Comparison of ENCODE assay signal across 2 cellular contexts in the genomic region with DNA sequence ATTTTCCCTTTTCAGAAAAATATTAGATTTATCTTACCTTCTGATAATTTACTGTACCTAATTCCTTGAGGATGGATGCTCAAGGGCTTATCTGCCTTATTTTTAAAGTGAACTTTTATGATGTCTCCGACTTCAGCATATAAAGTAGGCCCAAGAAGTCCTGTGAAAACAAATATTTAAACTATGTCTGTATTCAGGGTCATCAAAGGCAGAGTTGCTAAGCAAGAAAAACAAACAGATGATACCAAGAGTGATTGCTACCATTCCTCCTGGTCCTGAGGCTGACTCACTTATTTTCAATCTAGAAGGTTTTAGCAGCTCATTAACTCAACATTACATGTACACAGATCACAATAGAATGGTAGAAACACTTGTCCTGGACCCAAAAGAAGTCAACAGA.
A peak's percentile ranks its signal among the peaks of the same experiment; 100 is the strongest.
TF ChIP-seq lines count a peak whose summit lies in the region.

No MANE protein-coding gene starts in this region.

TF ChIP-seq in GM23338, 12 proteins besides CTCF, POLR2A, EP300 and RAD21 (continued from another document):
- TF ChIP-seq, protein P1, sequence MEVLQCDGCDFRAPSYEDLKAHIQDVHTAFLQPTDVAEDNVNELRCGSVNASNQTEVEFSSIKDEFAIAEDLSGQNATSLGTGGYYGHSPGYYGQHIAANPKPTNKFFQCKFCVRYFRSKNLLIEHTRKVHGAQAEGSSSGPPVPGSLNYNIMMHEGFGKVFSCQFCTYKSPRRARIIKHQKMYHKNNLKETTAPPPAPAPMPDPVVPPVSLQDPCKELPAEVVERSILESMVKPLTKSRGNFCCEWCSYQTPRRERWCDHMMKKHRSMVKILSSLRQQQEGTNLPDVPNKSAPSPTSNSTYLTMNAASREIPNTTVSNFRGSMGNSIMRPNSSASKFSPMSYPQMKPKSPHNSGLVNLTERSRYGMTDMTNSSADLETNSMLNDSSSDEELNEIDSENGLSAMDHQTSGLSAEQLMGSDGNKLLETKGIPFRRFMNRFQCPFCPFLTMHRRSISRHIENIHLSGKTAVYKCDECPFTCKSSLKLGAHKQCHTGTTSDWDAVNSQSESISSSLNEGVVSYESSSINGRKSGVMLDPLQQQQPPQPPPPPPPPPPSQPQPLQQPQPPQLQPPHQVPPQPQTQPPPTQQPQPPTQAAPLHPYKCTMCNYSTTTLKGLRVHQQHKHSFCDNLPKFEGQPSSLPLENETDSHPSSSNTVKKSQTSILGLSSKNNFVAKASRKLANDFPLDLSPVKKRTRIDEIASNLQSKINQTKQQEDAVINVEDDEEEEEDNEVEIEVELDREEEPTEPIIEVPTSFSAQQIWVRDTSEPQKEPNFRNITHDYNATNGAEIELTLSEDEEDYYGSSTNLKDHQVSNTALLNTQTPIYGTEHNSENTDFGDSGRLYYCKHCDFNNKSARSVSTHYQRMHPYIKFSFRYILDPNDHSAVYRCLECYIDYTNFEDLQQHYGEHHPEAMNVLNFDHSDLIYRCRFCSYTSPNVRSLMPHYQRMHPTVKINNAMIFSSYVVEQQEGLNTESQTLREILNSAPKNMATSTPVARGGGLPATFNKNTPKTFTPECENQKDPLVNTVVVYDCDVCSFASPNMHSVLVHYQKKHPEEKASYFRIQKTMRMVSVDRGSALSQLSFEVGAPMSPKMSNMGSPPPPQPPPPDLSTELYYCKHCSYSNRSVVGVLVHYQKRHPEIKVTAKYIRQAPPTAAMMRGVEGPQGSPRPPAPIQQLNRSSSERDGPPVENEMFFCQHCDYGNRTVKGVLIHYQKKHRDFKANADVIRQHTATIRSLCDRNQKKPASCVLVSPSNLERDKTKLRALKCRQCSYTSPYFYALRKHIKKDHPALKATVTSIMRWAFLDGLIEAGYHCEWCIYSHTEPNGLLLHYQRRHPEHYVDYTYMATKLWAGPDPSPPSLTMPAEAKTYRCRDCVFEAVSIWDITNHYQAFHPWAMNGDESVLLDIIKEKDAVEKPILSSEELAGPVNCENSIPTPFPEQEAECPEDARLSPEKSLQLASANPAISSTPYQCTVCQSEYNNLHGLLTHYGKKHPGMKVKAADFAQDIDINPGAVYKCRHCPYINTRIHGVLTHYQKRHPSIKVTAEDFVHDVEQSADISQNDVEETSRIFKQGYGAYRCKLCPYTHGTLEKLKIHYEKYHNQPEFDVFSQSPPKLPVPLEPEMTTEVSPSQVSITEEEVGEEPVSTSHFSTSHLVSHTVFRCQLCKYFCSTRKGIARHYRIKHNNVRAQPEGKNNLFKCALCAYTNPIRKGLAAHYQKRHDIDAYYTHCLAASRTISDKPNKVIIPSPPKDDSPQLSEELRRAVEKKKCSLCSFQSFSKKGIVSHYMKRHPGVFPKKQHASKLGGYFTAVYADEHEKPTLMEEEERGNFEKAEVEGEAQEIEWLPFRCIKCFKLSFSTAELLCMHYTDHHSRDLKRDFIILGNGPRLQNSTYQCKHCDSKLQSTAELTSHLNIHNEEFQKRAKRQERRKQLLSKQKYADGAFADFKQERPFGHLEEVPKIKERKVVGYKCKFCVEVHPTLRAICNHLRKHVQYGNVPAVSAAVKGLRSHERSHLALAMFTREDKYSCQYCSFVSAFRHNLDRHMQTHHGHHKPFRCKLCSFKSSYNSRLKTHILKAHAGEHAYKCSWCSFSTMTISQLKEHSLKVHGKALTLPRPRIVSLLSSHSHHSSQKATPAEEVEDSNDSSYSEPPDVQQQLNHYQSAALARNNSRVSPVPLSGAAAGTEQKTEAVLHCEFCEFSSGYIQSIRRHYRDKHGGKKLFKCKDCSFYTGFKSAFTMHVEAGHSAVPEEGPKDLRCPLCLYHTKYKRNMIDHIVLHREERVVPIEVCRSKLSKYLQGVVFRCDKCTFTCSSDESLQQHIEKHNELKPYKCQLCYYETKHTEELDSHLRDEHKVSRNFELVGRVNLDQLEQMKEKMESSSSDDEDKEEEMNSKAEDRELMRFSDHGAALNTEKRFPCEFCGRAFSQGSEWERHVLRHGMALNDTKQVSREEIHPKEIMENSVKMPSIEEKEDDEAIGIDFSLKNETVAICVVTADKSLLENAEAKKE (CRISPR knock-in tag; IDR thresholded peaks at IDR 0.05) = no peak
- no peak for TF ChIP-seq CREB1 (CRISPR knock-in tag; IDR thresholded peaks at IDR 0.05; ENCODE audit: low read depth)

TF ChIP-seq in HepG2, 621 proteins besides CTCF, POLR2A, EP300 and RAD21 (continued from another document and continues in another):
- TF ChIP-seq, protein P2, sequence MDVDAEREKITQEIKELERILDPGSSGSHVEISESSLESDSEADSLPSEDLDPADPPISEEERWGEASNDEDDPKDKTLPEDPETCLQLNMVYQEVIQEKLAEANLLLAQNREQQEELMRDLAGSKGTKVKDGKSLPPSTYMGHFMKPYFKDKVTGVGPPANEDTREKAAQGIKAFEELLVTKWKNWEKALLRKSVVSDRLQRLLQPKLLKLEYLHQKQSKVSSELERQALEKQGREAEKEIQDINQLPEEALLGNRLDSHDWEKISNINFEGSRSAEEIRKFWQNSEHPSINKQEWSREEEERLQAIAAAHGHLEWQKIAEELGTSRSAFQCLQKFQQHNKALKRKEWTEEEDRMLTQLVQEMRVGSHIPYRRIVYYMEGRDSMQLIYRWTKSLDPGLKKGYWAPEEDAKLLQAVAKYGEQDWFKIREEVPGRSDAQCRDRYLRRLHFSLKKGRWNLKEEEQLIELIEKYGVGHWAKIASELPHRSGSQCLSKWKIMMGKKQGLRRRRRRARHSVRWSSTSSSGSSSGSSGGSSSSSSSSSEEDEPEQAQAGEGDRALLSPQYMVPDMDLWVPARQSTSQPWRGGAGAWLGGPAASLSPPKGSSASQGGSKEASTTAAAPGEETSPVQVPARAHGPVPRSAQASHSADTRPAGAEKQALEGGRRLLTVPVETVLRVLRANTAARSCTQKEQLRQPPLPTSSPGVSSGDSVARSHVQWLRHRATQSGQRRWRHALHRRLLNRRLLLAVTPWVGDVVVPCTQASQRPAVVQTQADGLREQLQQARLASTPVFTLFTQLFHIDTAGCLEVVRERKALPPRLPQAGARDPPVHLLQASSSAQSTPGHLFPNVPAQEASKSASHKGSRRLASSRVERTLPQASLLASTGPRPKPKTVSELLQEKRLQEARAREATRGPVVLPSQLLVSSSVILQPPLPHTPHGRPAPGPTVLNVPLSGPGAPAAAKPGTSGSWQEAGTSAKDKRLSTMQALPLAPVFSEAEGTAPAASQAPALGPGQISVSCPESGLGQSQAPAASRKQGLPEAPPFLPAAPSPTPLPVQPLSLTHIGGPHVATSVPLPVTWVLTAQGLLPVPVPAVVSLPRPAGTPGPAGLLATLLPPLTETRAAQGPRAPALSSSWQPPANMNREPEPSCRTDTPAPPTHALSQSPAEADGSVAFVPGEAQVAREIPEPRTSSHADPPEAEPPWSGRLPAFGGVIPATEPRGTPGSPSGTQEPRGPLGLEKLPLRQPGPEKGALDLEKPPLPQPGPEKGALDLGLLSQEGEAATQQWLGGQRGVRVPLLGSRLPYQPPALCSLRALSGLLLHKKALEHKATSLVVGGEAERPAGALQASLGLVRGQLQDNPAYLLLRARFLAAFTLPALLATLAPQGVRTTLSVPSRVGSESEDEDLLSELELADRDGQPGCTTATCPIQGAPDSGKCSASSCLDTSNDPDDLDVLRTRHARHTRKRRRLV (CRISPR knock-in tag; IDR thresholded peaks at IDR 0.05) = no peak
- TF ChIP-seq KDM6A (CRISPR knock-in tag; IDR thresholded peaks at IDR 0.05; ENCODE audit: low read depth) (0 out of 2 replicates have a peak, but pooled peaks have one; percentile 46), SOX5 (CRISPR knock-in tag; IDR thresholded peaks at IDR 0.05; ENCODE audit: borderline replicate concordance) (peak; percentile 85; the same call in 1 of the 2 replicates), ZBTB38 (CRISPR knock-in tag; IDR thresholded peaks at IDR 0.05) (no peak), NFIC (IDR thresholded peaks at IDR 0.05; ENCODE audit: low read length) (peak; percentile 57; the same call in 1 of the 2 replicates), SAP130 (CRISPR knock-in tag; IDR thresholded peaks at IDR 0.05; ENCODE audit: low read depth) (peak; percentile 76), HMG20A (CRISPR knock-in tag; IDR thresholded peaks at IDR 0.05; ENCODE audit: borderline replicate concordance) (peak; percentile 91; the same call in 1 of the 2 replicates), ASH2L (IDR thresholded peaks at IDR 0.05; ENCODE audit: insufficient read length, low read depth, low read length) (peak; percentile 81), BCL6 (CRISPR knock-in tag; IDR thresholded peaks at IDR 0.05) (peak; percentile 41; the same call in 1 of the 2 replicates), RNF2 (conservative IDR thresholded peaks at IDR 0.05; ENCODE audit: low read depth) (no peak), GATAD2A (CRISPR knock-in tag; IDR thresholded peaks at IDR 0.05) (peak; percentile 86), MIER3 (CRISPR knock-in tag; IDR thresholded peaks at IDR 0.05; ENCODE audit: borderline replicate concordance) (peak; percentile 68; the same call in 1 of the 2 replicates), ZNF879 (CRISPR knock-in tag; IDR thresholded peaks at IDR 0.05) (no peak), ZNF20 (CRISPR knock-in tag; IDR thresholded peaks at IDR 0.05) (no peak), HDAC2 (CRISPR knock-in tag; IDR thresholded peaks at IDR 0.05) (peak; percentile 54; the same call in 1 of the 2 replicates)
- TF ChIP-seq, protein P3, sequence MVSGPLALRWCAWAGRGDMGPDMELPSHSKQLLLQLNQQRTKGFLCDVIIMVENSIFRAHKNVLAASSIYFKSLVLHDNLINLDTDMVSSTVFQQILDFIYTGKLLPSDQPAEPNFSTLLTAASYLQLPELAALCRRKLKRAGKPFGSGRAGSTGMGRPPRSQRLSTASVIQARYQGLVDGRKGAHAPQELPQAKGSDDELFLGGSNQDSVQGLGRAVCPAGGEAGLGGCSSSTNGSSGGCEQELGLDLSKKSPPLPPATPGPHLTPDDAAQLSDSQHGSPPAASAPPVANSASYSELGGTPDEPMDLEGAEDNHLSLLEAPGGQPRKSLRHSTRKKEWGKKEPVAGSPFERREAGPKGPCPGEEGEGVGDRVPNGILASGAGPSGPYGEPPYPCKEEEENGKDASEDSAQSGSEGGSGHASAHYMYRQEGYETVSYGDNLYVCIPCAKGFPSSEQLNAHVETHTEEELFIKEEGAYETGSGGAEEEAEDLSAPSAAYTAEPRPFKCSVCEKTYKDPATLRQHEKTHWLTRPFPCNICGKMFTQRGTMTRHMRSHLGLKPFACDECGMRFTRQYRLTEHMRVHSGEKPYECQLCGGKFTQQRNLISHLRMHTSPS (CRISPR knock-in tag; IDR thresholded peaks at IDR 0.05; ENCODE audit: low read depth) = no peak
- TF ChIP-seq, protein P4, sequence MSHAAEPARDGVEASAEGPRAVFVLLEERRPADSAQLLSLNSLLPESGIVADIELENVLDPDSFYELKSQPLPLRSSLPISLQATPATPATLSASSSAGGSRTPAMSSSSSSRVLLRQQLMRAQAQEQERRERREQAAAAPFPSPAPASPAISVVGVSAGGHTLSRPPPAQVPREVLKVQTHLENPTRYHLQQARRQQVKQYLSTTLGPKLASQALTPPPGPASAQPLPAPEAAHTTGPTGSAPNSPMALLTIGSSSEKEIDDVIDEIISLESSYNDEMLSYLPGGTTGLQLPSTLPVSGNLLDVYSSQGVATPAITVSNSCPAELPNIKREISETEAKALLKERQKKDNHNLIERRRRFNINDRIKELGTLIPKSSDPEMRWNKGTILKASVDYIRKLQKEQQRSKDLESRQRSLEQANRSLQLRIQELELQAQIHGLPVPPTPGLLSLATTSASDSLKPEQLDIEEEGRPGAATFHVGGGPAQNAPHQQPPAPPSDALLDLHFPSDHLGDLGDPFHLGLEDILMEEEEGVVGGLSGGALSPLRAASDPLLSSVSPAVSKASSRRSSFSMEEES (CRISPR knock-in tag; IDR thresholded peaks at IDR 0.05) = peak; percentile 56; the same call in 1 of the 2 replicates
- TF ChIP-seq, protein P5, sequence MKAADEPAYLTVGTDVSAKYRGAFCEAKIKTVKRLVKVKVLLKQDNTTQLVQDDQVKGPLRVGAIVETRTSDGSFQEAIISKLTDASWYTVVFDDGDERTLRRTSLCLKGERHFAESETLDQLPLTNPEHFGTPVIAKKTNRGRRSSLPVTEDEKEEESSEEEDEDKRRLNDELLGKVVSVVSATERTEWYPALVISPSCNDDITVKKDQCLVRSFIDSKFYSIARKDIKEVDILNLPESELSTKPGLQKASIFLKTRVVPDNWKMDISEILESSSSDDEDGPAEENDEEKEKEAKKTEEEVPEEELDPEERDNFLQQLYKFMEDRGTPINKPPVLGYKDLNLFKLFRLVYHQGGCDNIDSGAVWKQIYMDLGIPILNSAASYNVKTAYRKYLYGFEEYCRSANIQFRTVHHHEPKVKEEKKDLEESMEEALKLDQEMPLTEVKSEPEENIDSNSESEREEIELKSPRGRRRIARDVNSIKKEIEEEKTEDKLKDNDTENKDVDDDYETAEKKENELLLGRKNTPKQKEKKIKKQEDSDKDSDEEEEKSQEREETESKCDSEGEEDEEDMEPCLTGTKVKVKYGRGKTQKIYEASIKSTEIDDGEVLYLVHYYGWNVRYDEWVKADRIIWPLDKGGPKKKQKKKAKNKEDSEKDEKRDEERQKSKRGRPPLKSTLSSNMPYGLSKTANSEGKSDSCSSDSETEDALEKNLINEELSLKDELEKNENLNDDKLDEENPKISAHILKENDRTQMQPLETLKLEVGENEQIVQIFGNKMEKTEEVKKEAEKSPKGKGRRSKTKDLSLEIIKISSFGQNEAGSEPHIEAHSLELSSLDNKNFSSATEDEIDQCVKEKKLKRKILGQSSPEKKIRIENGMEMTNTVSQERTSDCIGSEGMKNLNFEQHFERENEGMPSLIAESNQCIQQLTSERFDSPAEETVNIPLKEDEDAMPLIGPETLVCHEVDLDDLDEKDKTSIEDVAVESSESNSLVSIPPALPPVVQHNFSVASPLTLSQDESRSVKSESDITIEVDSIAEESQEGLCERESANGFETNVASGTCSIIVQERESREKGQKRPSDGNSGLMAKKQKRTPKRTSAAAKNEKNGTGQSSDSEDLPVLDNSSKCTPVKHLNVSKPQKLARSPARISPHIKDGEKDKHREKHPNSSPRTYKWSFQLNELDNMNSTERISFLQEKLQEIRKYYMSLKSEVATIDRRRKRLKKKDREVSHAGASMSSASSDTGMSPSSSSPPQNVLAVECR (CRISPR knock-in tag; IDR thresholded peaks at IDR 0.05; ENCODE audit: borderline replicate concordance) = no peak
- TF ChIP-seq, protein P6, sequence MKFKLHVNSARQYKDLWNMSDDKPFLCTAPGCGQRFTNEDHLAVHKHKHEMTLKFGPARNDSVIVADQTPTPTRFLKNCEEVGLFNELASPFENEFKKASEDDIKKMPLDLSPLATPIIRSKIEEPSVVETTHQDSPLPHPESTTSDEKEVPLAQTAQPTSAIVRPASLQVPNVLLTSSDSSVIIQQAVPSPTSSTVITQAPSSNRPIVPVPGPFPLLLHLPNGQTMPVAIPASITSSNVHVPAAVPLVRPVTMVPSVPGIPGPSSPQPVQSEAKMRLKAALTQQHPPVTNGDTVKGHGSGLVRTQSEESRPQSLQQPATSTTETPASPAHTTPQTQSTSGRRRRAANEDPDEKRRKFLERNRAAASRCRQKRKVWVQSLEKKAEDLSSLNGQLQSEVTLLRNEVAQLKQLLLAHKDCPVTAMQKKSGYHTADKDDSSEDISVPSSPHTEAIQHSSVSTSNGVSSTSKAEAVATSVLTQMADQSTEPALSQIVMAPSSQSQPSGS (CRISPR knock-in tag; IDR thresholded peaks at IDR 0.05) = peak; percentile 64; the same call in 1 of the 2 replicates
- TF ChIP-seq, protein P7, sequence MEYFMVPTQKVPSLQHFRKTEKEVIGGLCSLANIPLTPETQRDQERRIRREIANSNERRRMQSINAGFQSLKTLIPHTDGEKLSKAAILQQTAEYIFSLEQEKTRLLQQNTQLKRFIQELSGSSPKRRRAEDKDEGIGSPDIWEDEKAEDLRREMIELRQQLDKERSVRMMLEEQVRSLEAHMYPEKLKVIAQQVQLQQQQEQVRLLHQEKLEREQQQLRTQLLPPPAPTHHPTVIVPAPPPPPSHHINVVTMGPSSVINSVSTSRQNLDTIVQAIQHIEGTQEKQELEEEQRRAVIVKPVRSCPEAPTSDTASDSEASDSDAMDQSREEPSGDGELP (IDR thresholded peaks at IDR 0.05; ENCODE audit: borderline replicate concordance, low read depth) = peak; percentile 34; the same call in 1 of the 2 replicates
